Comparison of ENCODE assay signal across 9 cellular contexts in genomic region chr1:94463765-94464330, GRCh38. TPM values are rescaled to one million over a fixed set of nuclear protein-coding genes. Genes with fewer than 3 reads are reported as not detected.
DNase-seq lines count a peak whose midpoint lies in the region; ATAC-seq and TF ChIP-seq lines count a peak whose summit lies in the region.
"Had no signal": no experiment of that assay in that cellular context is flagged by ENCODE, and none has a peak within 500 bp of the region (broad histone marks: within the 10 kb centered on the region; RNA-seq: fewer than 3 reads in every experiment).

No MANE protein-coding gene starts in this region.

- H3K4me1 ChIP-seq in adrenal gland (replicated peaks in 1 of 2) (peaks cover 0 to 7% of the 10 kb centered on the region in 2 donors), hepatocyte (ENCODE audit: insufficient read depth) (peaks cover 11% of the 10 kb centered on the region), thoracic aorta (ENCODE audit: control insufficient read depth in 1 of 2, low read depth in 2 of 2) (no peaks in the 10 kb centered on the region)

- WGBS in adrenal gland, 4 donors = 30 to 49% (median 45%) methylated on average over 3 of the region's 3 CpGs
- 68% methylated on average over 3 of the region's 3 CpGs for WGBS in hepatocyte (ENCODE audit: low lambda C conversion rate, missing lambda C conversion rate)

- TF ChIP-seq CTCF in GM12873 (IDR thresholded peaks at IDR 0.05; ENCODE audit: insufficient read depth, low read depth, low read length, missing control alignments) (peak; percentile 43), adrenal gland (IDR thresholded peaks at IDR 0.05) (peak; percentile 45 to 91 (median 68)), hepatocyte (IDR thresholded peaks at IDR 0.05; ENCODE audit: poor library complexity) (peak; percentile 56), thoracic aorta (IDR thresholded peaks at IDR 0.05) (peak; percentile 27)

- H3K27ac ChIP-seq in adrenal gland (peak overlapping the region in 2 of 5 donors; percentile 2 to 4), hepatocyte (peak overlapping the region; percentile 7), thoracic aorta (no peak overlapping the region)

- H3K4me3 ChIP-seq in adrenal gland = no peak overlapping the region
- H3K4me3 ChIP-seq in hepatocyte = no peak overlapping the region
- H3K4me3 ChIP-seq in thoracic aorta = no peak overlapping the region

- intact Hi-C loops in adrenal gland (cut with DNase I) = loop anchor here in 1 of 2 donors (10.0 kb wide), 2 partner anchors 129 to 409 kb away; no protein-coding TSS in a partner anchor

- no peaks in the 10 kb centered on the region for H3K9me3 ChIP-seq in adrenal gland (replicated peaks in 1 of 3)
- H3K9me3 ChIP-seq in hepatocyte (ENCODE audit: low read depth) = no peaks in the 10 kb centered on the region
- H3K9me3 ChIP-seq in thoracic aorta = no peaks in the 10 kb centered on the region

- H3K9me2 ChIP-seq in hepatocyte (replicated peaks; ENCODE audit: insufficient read depth) = no peaks in the 10 kb centered on the region

- TF ChIP-seq POLR2A in adrenal gland (IDR thresholded peaks at IDR 0.05) = no peak

- H4K20me1 ChIP-seq in hepatocyte (ENCODE audit: insufficient read depth, poor library complexity, severe bottlenecking) = no peaks in the 10 kb centered on the region

- no peak for ATAC-seq in thoracic aorta (ENCODE audit: insufficient number of reproducible peaks, low FRiP score, low read depth)

- no peak overlapping the region for H3K4me2 ChIP-seq in hepatocyte

- peaks cover 0 to 8% of the 10 kb centered on the region in 2 donors for H3K36me3 ChIP-seq in adrenal gland (replicated peaks in 1 of 2)
- H3K36me3 ChIP-seq in hepatocyte (replicated peaks; ENCODE audit: insufficient read depth, low read depth) = no peaks in the 10 kb centered on the region
- peaks cover 8% of the 10 kb centered on the region for H3K36me3 ChIP-seq in thoracic aorta

- DNase-seq in AG20443 (ENCODE audit: low spot score) (peak; percentile 54), NCI-H2029 treated with DMSO at 0.1 percent for 48 hours (lab: John Stamatoyannopoulos, UW) (peak; percentile 38), adrenal gland (peak in 5 of 7 donors; percentile 20 to 32 (median 20)), hepatocyte (ENCODE audit: low spot score) (peak; percentile 48), thoracic aorta (ENCODE audit: low spot score) (no peak)
- no peak for DNase-seq in stimulated activated CD4-positive, alpha-beta T cell treated with anti-CD3 and anti-CD28 coated beads, Interleukin-15, amount 100 ng/mL, for 24 hours
- no peak for DNase-seq in activated T-cell treated with anti-CD3 and anti-CD28 coated beads, Interleukin-2, amount 50 U/mL, for 1 hour
- DNase-seq: left cardiac atrium had no signal

- H3K79me2 ChIP-seq in hepatocyte = peaks cover 30% of the 10 kb centered on the region

- no peak overlapping the region for H2AFZ ChIP-seq in hepatocyte

- no peaks in the 10 kb centered on the region for H3K27me3 ChIP-seq in adrenal gland
- no peaks in the 10 kb centered on the region for H3K27me3 ChIP-seq in hepatocyte
- H3K27me3 ChIP-seq in thoracic aorta (replicated peaks; ENCODE audit: insufficient read depth) = no peaks in the 10 kb centered on the region

RNA-seq across cellular contexts. Expression of gene ABCD3, which starts 45.7 kb away (rescaled TPM):
- total RNA-seq in adrenal gland (10 to 100 TPM; 19.1 to 57.5 (median 37.1) TPM), hepatocyte (76.2 and 96.4 TPM in 2 replicates), thoracic aorta (10 to 100 TPM; 14.0 to 31.7 TPM)
- polyA plus RNA-seq in adrenal gland (10 to 100 TPM; 11.2 to 69.6 (median 15.2) TPM), hepatocyte (42.2 and 50.7 TPM in 2 replicates)

Comparison
In these comparisons a context has a peak if more than half of its experiments do, and no peak if none do; other contexts are left out.
1. DNase-seq: peak in AG20443 (single experiment), NCI-H2029 treated with DMSO at 0.1 percent for 48 hours (single experiment), adrenal gland (5 of 7) and hepatocyte (single experiment); none in thoracic aorta (single experiment), stimulated activated CD4-positive, alpha-beta T cell treated with anti-CD3 and anti-CD28 coated beads, Interleukin-15, amount 100 ng/mL, for 24 hours (single experiment) and activated T-cell treated with anti-CD3 and anti-CD28 coated beads, Interleukin-2, amount 50 U/mL, for 1 hour (single experiment).
2. Peak in every context shown above with its lines, with median percentiles within 50 percentile points of each other: CTCF ChIP-seq.